Comparison of ENCODE assay signal across 18 cellular contexts in the genomic region with DNA sequence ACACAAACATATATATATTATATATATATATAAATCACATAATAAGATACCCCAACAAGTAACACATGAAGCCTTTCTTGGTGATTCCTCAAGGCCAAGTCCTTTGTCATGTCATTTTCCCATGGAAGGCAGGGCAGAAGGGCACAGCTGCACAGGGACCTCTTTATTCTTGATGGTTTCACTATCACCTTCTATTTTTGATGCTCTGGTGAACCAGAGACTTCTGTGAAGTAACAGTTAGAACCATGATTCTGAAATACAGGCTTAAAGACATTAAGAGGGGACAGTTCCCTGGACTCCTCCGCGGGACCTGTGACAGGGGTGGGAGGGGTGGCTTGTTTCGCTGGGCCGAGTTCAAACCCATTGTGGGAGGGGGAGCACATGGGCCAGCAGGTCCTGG.
"Had no signal": no experiment of that assay in that cellular context is flagged by ENCODE, and none has a peak within 500 bp of the region (broad histone marks: within the 10 kb centered on the region; RNA-seq: fewer than 3 reads in every experiment).

No MANE protein-coding gene starts in this region.

- H3K4me3 Mint-ChIP-seq: natural killer cell, neural crest cell had no signal

- DNase-seq: dermis blood vessel endothelial cell; esophagus squamous epithelium; foreskin fibroblast; glutamatergic neuron; islet precursor cell; mammary epithelial cell; natural killer cell; posterior cingulate gyrus; stimulated activated CD4-positive, alpha-beta T cell treated with anti-CD3 and anti-CD28 coated beads, Interleukin-2, amount 100 ng/mL, for 24 hours; stimulated activated CD4-positive, alpha-beta T cell treated with anti-CD3 and anti-CD28 coated beads, Interleukin-4, amount 100 ng/mL, for 4 hours; stimulated activated naive CD4-positive, alpha-beta T cell; stomach; substantia nigra; trophoblast cell had no signal

- H3K4me1 Mint-ChIP-seq: natural killer cell had no signal

- H3K27me3 ChIP-seq: esophagus squamous epithelium, gastroesophageal sphincter, stomach had no signal

- ATAC-seq: gastroesophageal sphincter, left lobe of liver, natural killer cell, sciatic nerve had no signal

- H3K36me3 Mint-ChIP-seq: natural killer cell had no signal

- H3K4me3 ChIP-seq: esophagus squamous epithelium, gastroesophageal sphincter, stomach had no signal

- H3K4me1 ChIP-seq: esophagus squamous epithelium, gastroesophageal sphincter had no signal

- H3K9me3 Mint-ChIP-seq: natural killer cell, neural crest cell had no signal

- H3K27ac ChIP-seq: esophagus squamous epithelium, gastroesophageal sphincter, stomach had no signal

- H3K27ac Mint-ChIP-seq: natural killer cell had no signal

- H3K9me3 ChIP-seq: esophagus squamous epithelium, gastroesophageal sphincter, stomach had no signal
